Comparison of ENCODE assay signal across 24 cellular contexts in the genomic region with DNA sequence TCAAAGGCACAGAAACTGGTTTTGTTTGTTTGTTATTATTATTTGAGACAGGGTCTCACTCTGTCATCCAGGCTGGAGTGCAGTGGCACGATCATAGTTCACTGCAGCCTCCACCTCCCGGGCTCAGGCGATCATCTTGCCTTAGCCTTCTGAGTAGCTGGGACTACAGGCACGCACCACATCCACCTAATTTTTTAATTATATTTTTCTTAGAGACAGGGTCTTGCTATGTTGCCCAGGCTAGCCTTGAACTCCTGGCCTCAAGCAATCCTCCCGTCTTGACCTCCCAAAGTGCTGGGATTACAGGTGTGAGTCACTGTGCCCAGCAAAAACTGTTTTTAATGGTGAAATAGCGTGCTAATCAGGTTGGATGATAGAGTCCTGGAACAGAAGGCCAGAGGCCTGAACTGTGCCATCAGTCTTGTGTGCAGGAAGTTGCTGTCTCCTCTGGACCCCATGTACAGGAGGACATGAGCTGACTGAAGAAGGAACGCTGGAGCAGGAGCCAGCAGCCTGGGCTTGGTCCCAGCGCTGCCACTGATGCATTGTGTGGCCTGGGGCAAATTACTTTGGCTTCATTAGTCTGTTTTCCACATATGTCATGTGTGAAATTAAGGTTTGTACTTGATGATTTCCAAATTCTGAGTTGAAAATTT. TPM values are rescaled to one million over a fixed set of nuclear protein-coding genes. Genes with fewer than 3 reads are reported as not detected.
A peak's percentile ranks its signal among the peaks of the same experiment; 100 is the strongest.
DNase-seq lines count a peak whose midpoint lies in the region; ATAC-seq, FAIRE-seq and TF ChIP-seq lines count a peak whose summit lies in the region.
"Had no signal": no experiment of that assay in that cellular context is flagged by ENCODE, and none has a peak within 500 bp of the region (broad histone marks: within the 10 kb centered on the region; RNA-seq: fewer than 3 reads in every experiment).

No MANE protein-coding gene starts in this region.

- peaks cover 18% of the 10 kb centered on the region for H3K36me3 Mint-ChIP-seq in nephron progenitor cell (ENCODE audit: low read depth)

- no peak overlapping the region for H3K4me3 Mint-ChIP-seq in nephron progenitor cell
- H3K4me3 Mint-ChIP-seq: activated CD8-positive, alpha-beta T cell treated with anti-CD3 and anti-CD28 coated beads for 36 hours; dendritic cell treated with granulocyte-macrophage colony-stimulating factor and Interleukin-4, amounts not matched to agents 40 ng/mL and 50 ng/mL, for 4 days had no signal

- DNase-seq in EH (ENCODE audit: low read depth) (peak; percentile 52), NCI-H446 treated with DMSO at 0.1 percent for 48 hours (lab: John Stamatoyannopoulos, UW) (peak; percentile 8), coronary artery (ENCODE audit: low spot score) (peak; percentile 26), nephron progenitor cell (no peak), NCI-H226 (no peak), frontal cortex (ENCODE audit: low spot score in 2 of 2) (no peak)
- DNase-seq: activated CD8-positive, alpha-beta T cell treated with anti-CD3 and anti-CD28 coated beads for 36 hours; activated gamma-delta T cell; activated T-cell treated with anti-CD3 and anti-CD28 coated beads for 4 hours; CD8-positive, alpha-beta memory T cell; GDM1; mesenchymal stem cell; NCI-H1092 treated with DMSO at 0.1 percent for 48 hours; NCI-H1930; NCI-H2227 treated with DMSO at 0.1 percent for 48 hours; NCI-H748 treated with DMSO at 0.1 percent for 48 hours had no signal

- peak overlapping the region; percentile 68 for H3K27ac Mint-ChIP-seq in nephron progenitor cell
- H3K27ac Mint-ChIP-seq: activated CD8-positive, alpha-beta T cell treated with anti-CD3 and anti-CD28 coated beads for 36 hours; dendritic cell treated with granulocyte-macrophage colony-stimulating factor and Interleukin-4, amounts not matched to agents 40 ng/mL and 50 ng/mL, for 4 days had no signal

- peaks cover 71% of the 10 kb centered on the region for H3K4me1 Mint-ChIP-seq in nephron progenitor cell

- H3K9me3 Mint-ChIP-seq in nephron progenitor cell = no peaks in the 10 kb centered on the region
- H3K9me3 Mint-ChIP-seq: activated CD8-positive, alpha-beta T cell treated with anti-CD3 and anti-CD28 coated beads for 36 hours; CD8-positive, alpha-beta memory T cell; dendritic cell treated with granulocyte-macrophage colony-stimulating factor and Interleukin-4, amounts not matched to agents 40 ng/mL and 50 ng/mL, for 4 days had no signal

- H3K4me3 ChIP-seq in coronary artery = no peak overlapping the region
- H3K4me3 ChIP-seq: cardiac muscle cell, tibial nerve had no signal

- no peaks in the 10 kb centered on the region for H3K27me3 Mint-ChIP-seq in nephron progenitor cell (ENCODE audit: low read depth, poor library complexity)
- H3K27me3 Mint-ChIP-seq: activated CD8-positive, alpha-beta T cell treated with anti-CD3 and anti-CD28 coated beads for 36 hours; CD8-positive, alpha-beta memory T cell; dendritic cell treated with granulocyte-macrophage colony-stimulating factor and Interleukin-4, amounts not matched to agents 40 ng/mL and 50 ng/mL, for 4 days had no signal

- TF ChIP-seq CTCF in coronary artery (IDR thresholded peaks at IDR 0.05) (no peak), nephron progenitor cell (IDR thresholded peaks at IDR 0.05) (no peak)

- no peak for FAIRE-seq in frontal cortex (lab: Jason Lieb, UNC)
- FAIRE-seq: endometrium, H1 had no signal

- no peak for ATAC-seq in GM19035 (IDR thresholded peaks at IDR 0.05; ENCODE audit: unreplicated experiment)
- no peak for ATAC-seq in GM18873 (IDR thresholded peaks at IDR 0.05; ENCODE audit: low FRiP score, unreplicated experiment)
- ATAC-seq: activated CD4-positive, CD25-positive, alpha-beta regulatory T cell treated with anti-CD3 and anti-CD28 coated beads, Interleukin-2, amount 50 U/mL, for 24 hours; activated CD8-positive, alpha-beta T cell treated with anti-CD3 and anti-CD28 coated beads for 36 hours had no signal

- no peak overlapping the region for H3K27ac ChIP-seq in coronary artery
- H3K27ac ChIP-seq: tibial nerve had no signal

RNA-seq across cellular contexts. Expression of a gene that starts 4.9 kb away (rescaled TPM):
- 13.5 TPM for total RNA-seq in frontal cortex

Comparison
In these comparisons a context has a peak if more than half of its experiments do, and no peak if none do; other contexts are left out.
1. DNase-seq: peak in EH (single experiment), NCI-H446 treated with DMSO at 0.1 percent for 48 hours (single experiment) and coronary artery (single experiment); none in nephron progenitor cell (single experiment), NCI-H226 (single experiment) and frontal cortex (0 of 2).